16 cellular contexts compared by ENCODE assay signal in the genomic region with DNA sequence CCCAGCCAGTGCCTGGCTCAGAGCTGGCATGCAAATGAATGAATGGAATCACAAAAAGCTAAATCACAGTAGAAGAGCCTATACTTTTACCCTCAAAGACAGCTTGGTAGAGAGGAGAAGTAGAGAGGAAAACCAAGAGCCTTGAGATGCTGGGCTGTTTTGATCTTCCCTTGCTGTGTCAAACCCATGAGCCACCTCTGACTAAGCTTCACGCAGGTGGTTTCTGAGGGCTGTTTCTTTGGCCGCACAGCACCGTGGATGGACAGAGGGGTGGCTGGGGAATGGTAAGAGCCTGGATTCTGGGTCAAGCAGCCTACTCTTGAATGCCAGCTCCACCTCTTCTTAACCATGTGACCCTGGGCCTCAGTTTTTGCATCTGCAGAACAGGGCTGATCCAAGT. TPM values are rescaled to one million over a fixed set of nuclear protein-coding genes. Genes with fewer than 3 reads are reported as not detected.
DNase-seq lines count a peak whose midpoint lies in the region; ATAC-seq, FAIRE-seq and TF ChIP-seq lines count a peak whose summit lies in the region.
"Had no signal": no experiment of that assay in that cellular context is flagged by ENCODE, and none has a peak within 500 bp of the region (broad histone marks: within the 10 kb centered on the region; RNA-seq: fewer than 3 reads in every experiment).

No MANE protein-coding gene starts in this region.

- TF ChIP-seq RAD21 in GM12878 (IDR thresholded peaks at IDR 0.05; ENCODE audit: insufficient read depth, low read depth, low read length), result no peak

- peaks cover 6% of the 10 kb centered on the region for H3K36me3 Mint-ChIP-seq in stimulated activated effector memory CD8-positive, alpha-beta T cell treated with anti-CD3 and anti-CD28 coated beads, Interleukin-12 subunit alpha, Interleukin-12 subunit beta, amount 100 ng/mL, for 72 hours

- SMC1A ChIA-PET in GM12878 (lab: Charles Lee; ENCODE audit: uncharacterized antibody, unreplicated experiment), result interaction anchor here (0.8 to 7.8 kb wide), 20 partner anchors 8 to 298 kb away, joined by 3 to 77 read pairs (median 9); partner anchors contain the start of gene ABCG1

- no peaks in the 10 kb centered on the region for H3K79me2 ChIP-seq in GM12878 (ENCODE audit: control insufficient read depth, insufficient read depth, low read length)

- peak overlapping the region; percentile 33 for H3K27ac Mint-ChIP-seq in stimulated activated effector memory CD8-positive, alpha-beta T cell treated with anti-CD3 and anti-CD28 coated beads, Interleukin-12 subunit alpha, Interleukin-12 subunit beta, amount 100 ng/mL, for 72 hours

- no peak for TF ChIP-seq EP300 in GM12878 (IDR thresholded peaks at IDR 0.05; ENCODE audit: borderline replicate concordance in 1 of 2, control insufficient read depth in 1 of 2, low read depth in 2 of 2, low read length in 2 of 2)

- 0% methylated on average over 3 of the region's 3 CpGs for WGBS in GM12878 (ENCODE audit: insufficient coverage, insufficient replicate concordance, low lambda C conversion rate, missing lambda C conversion rate)

- no TSS peak for BruUV-seq in GM12878 (replicated peaks; lab: Mats Ljungman, UMichigan)

- H3K27me3 ChIP-seq in GM12878 (replicated peaks in 1 of 2; ENCODE audit: control insufficient read depth in 2 of 2, insufficient read depth in 2 of 2, low read length in 1 of 2), result no peaks in the 10 kb centered on the region

- H3K4me1 ChIP-seq in GM12878 (ENCODE audit: control insufficient read depth, insufficient read depth, low read length), result peaks cover 68% of the 10 kb centered on the region

- TF ChIP-seq POLR2A in GM12878 (IDR thresholded peaks at IDR 0.05; ENCODE audit: low read depth, low read length), result no peak

- no peak overlapping the region for H3K4me3 ChIP-seq in GM12878
- H3K4me3 ChIP-seq: skin epidermis had no signal

- intact Hi-C loops in GM12878 (cut with micrococcal nuclease; ENCODE audit: unreplicated experiment), result loop anchor here (5.0 to 10.0 kb wide), 3 partner anchors 50 to 300 kb away; no protein-coding TSS in a partner anchor

- no peaks in the 10 kb centered on the region for H3K9me3 ChIP-seq in GM12878 (replicated peaks; ENCODE audit: control insufficient read depth, insufficient read depth, low read length)

- ATAC-seq in GM12878 (peak; percentile 23), HG03469 (IDR thresholded peaks at IDR 0.05; ENCODE audit: unreplicated experiment) (no peak), GM21447 (IDR thresholded peaks at IDR 0.05; ENCODE audit: unreplicated experiment) (no peak)
- ATAC-seq in stimulated activated effector memory CD8-positive, alpha-beta T cell treated with anti-CD3 and anti-CD28 coated beads, Interleukin-12 subunit alpha, Interleukin-12 subunit beta, amount 100 ng/mL, for 72 hours, result peak; percentile 60
- ATAC-seq: HCT116 had no signal

- no peaks in the 10 kb centered on the region for H3K9me3 Mint-ChIP-seq in stimulated activated effector memory CD8-positive, alpha-beta T cell treated with anti-CD3 and anti-CD28 coated beads, Interleukin-12 subunit alpha, Interleukin-12 subunit beta, amount 100 ng/mL, for 72 hours

- peak; percentile 46 for DNase-seq in activated T-cell treated with anti-CD3 and anti-CD28 coated beads, Interleukin-2, amount 50 U/mL, for 1 hour
- DNase-seq in activated T-cell treated with anti-CD3 and anti-CD28 coated beads for 4 hours (no peak), GM12878 (ENCODE audit: low read depth, low spot score) (no peak), DMS53 (lab: John Stamatoyannopoulos, UW) (no peak)
- peak; percentile 21 to 66 for DNase-seq in stimulated activated effector memory CD8-positive, alpha-beta T cell treated with anti-CD3 and anti-CD28 coated beads, Interleukin-12 subunit alpha, Interleukin-12 subunit beta, amount 100 ng/mL, for 72 hours (ENCODE audit: low spot score in 2 of 2)
- DNase-seq: ACHN, DMS79, NCI-H1436, NCI-H774, WERI-Rb-1 had no signal

- no peaks in the 10 kb centered on the region for H4K20me1 ChIP-seq in GM12878 (ENCODE audit: control insufficient read depth, insufficient read depth)

- peak overlapping the region; percentile 74 for H3K4me2 ChIP-seq in GM12878 (ENCODE audit: control insufficient read depth, insufficient read depth)

- H3K9ac ChIP-seq in GM12878 (ENCODE audit: control insufficient read depth, insufficient read depth, low read length), result no peak overlapping the region

- peak overlapping the region; percentile 65 for H3K4me3 Mint-ChIP-seq in stimulated activated effector memory CD8-positive, alpha-beta T cell treated with anti-CD3 and anti-CD28 coated beads, Interleukin-12 subunit alpha, Interleukin-12 subunit beta, amount 100 ng/mL, for 72 hours

- TF ChIP-seq CTCF in VCaP (conservative IDR thresholded peaks at IDR 0.05), result no peak
- TF ChIP-seq CTCF in GM12878 (IDR thresholded peaks at IDR 0.05 in 2 of 3, conservative IDR thresholded peaks at IDR 0.05 in 1 of 3; ENCODE audit: control insufficient read depth in 2 of 3, extremely low read depth in 1 of 3, insufficient read depth in 1 of 3, low read depth in 3 of 3, low read length in 3 of 3), result no peak

- RAD21 ChIA-PET in GM12878 (lab: Charles Lee; ENCODE audit: unreplicated experiment), result interaction anchor here (0.7 to 5.4 kb wide), 16 partner anchors 9 to 299 kb away, joined by 3 to 60 read pairs (median 7); partner anchors contain the start of gene ABCG1

- H3K27ac ChIP-seq in VCaP, result peak overlapping the region; percentile 95
- peak overlapping the region; percentile 22 for H3K27ac ChIP-seq in GM12878 (ENCODE audit: control insufficient read depth, insufficient read depth)
- H3K27ac ChIP-seq: WERI-Rb-1 had no signal

- peaks cover 68% of the 10 kb centered on the region for H3K4me1 Mint-ChIP-seq in stimulated activated effector memory CD8-positive, alpha-beta T cell treated with anti-CD3 and anti-CD28 coated beads, Interleukin-12 subunit alpha, Interleukin-12 subunit beta, amount 100 ng/mL, for 72 hours

- in situ Hi-C loops in GM12878 (cut with MboI), result loop anchor here (5.0 kb wide), 1 partner anchor 300 kb away; no protein-coding TSS in a partner anchor

- no peak for FAIRE-seq in GM12878 (lab: Jason Lieb, UNC)
- FAIRE-seq: astrocyte had no signal

- no peak overlapping the region for H2AFZ ChIP-seq in GM12878 (ENCODE audit: control insufficient read depth, low read depth, low read length)

- POLR2A ChIA-PET in GM12878 (lab: Charles Lee), result interaction anchor here (0.5 to 4.4 kb wide), 9 partner anchors 9 to 228 kb away, joined by 3 to 35 read pairs (median 8); partner anchors contain the start of genes ABCG1 and ZBTB21

- no peaks in the 10 kb centered on the region for H3K36me3 ChIP-seq in GM12878 (ENCODE audit: control insufficient read depth in 2 of 2, insufficient read depth in 2 of 2, low read length in 1 of 2)
- H3K36me3 ChIP-seq: WERI-Rb-1 had no signal

- CTCF ChIA-PET in GM12878 (lab: Yijun Ruan, JAX), result interaction anchor here (1.1 to 10.6 kb wide), 13 partner anchors 7 to 299 kb away, joined by 3 to 151 read pairs (median 7); no protein-coding TSS in a partner anchor

TF ChIP-seq in GM12878, 131 proteins besides CTCF, POLR2A, EP300 and RAD21:
- TF ChIP-seq RELA (IDR thresholded peaks at IDR 0.05; ENCODE audit: borderline replicate concordance, partially characterized antibody), result peak; percentile 34
- TF ChIP-seq, protein P1, sequence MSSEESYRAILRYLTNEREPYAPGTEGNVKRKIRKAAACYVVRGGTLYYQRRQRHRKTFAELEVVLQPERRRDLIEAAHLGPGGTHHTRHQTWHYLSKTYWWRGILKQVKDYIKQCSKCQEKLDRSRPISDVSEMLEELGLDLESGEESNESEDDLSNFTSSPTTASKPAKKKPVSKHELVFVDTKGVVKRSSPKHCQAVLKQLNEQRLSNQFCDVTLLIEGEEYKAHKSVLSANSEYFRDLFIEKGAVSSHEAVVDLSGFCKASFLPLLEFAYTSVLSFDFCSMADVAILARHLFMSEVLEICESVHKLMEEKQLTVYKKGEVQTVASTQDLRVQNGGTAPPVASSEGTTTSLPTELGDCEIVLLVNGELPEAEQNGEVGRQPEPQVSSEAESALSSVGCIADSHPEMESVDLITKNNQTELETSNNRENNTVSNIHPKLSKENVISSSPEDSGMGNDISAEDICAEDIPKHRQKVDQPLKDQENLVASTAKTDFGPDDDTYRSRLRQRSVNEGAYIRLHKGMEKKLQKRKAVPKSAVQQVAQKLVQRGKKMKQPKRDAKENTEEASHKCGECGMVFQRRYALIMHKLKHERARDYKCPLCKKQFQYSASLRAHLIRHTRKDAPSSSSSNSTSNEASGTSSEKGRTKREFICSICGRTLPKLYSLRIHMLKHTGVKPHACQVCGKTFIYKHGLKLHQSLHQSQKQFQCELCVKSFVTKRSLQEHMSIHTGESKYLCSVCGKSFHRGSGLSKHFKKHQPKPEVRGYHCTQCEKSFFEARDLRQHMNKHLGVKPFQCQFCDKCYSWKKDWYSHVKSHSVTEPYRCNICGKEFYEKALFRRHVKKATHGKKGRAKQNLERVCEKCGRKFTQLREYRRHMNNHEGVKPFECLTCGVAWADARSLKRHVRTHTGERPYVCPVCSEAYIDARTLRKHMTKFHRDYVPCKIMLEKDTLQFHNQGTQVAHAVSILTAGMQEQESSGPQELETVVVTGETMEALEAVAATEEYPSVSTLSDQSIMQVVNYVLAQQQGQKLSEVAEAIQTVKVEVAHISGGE (CRISPR knock-in tag; IDR thresholded peaks at IDR 0.05), result no peak
TF ChIP-seq in GM12878: peak in this region for 1.

RNA-seq across cellular contexts. Expression of gene ABCG1, which starts 18.6 kb away (rescaled TPM):
- 8.0 TPM in 2 replicates for total RNA-seq in GM12878 (2013; cell fraction: nucleolus; rRNA removed)
- total RNA-seq in GM12878 (2014; rRNA removed) (8.8 and 9.2 TPM in 2 replicates), GM12878 (2014; rRNA removed; fragmentation: Illumina TruSeq; extraction: Trizol) (5.3 and 6.2 TPM in 2 replicates), GM12878 (2021) (11.2 and 12.4 TPM in 2 replicates)
- polyA plus RNA-seq in GM12878 (2011; ENCODE audit: low read depth), result 1.2 TPM
- polyA plus RNA-seq in GM12878 (2011; rRNA removed) (14.0 and 19.3 TPM in 2 replicates), GM12878 (2014; fragmentation: Illumina TruSeq; extraction: Trizol) (5.9 and 6.1 TPM in 2 replicates), GM12878 (2014; fragmentation: Nextera tagmentation; extraction: Ambion mirVana) (1 to 10 TPM; 2.9 to 3.0 TPM), GM12878 (2014; rRNA removed) (6.9 and 8.0 TPM in 2 replicates), GM12878 (2016; fragmentation: Nextera tagmentation; extraction: Ambion mirVana) (1 to 10 TPM in 1 of 2 experiments, under 1 TPM in 1; 0.59 to 1.3 TPM)
- 23.8 and 25.9 TPM in 2 replicates for polyA plus RNA-seq in GM12878 (2011; cell fraction: cytosol; rRNA removed)
- polyA plus RNA-seq in GM12878 (2011; cell fraction: nucleus; rRNA removed), result 34.2 and 36.9 TPM in 2 replicates
- 1.5 and 4.0 TPM in 2 replicates for polyA plus RNA-seq in GM12878 (2012)
- polyA minus RNA-seq in GM12878 (2011; rRNA and poly(A)+ RNA removed), result 25.7 and 35.5 TPM in 2 replicates
- polyA minus RNA-seq in GM12878 (2011; cell fraction: cytosol; rRNA and poly(A)+ RNA removed), result 9.1 and 12.7 TPM in 2 replicates
- 9.8 and 15.8 TPM in 2 replicates for polyA minus RNA-seq in GM12878 (2011; cell fraction: nucleus; rRNA and poly(A)+ RNA removed)

Comparison
In these comparisons a context has a peak if more than half of its experiments do, and no peak if none do; other contexts are left out.
1. DNase-seq: peak in activated T-cell treated with anti-CD3 and anti-CD28 coated beads, Interleukin-2, amount 50 U/mL, for 1 hour (single experiment) and stimulated activated effector memory CD8-positive, alpha-beta T cell treated with anti-CD3 and anti-CD28 coated beads, Interleukin-12 subunit alpha, Interleukin-12 subunit beta, amount 100 ng/mL, for 72 hours (2 of 2); none in activated T-cell treated with anti-CD3 and anti-CD28 coated beads for 4 hours (single experiment), GM12878 (single experiment) and DMS53 (single experiment).
2. ATAC-seq: peak in GM12878 (single experiment) and stimulated activated effector memory CD8-positive, alpha-beta T cell treated with anti-CD3 and anti-CD28 coated beads, Interleukin-12 subunit alpha, Interleukin-12 subunit beta, amount 100 ng/mL, for 72 hours (single experiment); none in HG03469 (single experiment) and GM21447 (single experiment).